Comparison of ENCODE assay signal across 3 cellular contexts in genomic region chr7:52369922-52370321, GRCh38.
TF ChIP-seq lines count a peak whose summit lies in the region.

No MANE protein-coding gene starts in this region.

TF ChIP-seq in HepG2, 621 proteins besides CTCF, POLR2A, EP300 and RAD21:
- TF ChIP-seq USF2 (IDR thresholded peaks at IDR 0.05; ENCODE audit: low read depth, low read length) (peak; percentile 65), USF2 (CRISPR knock-in tag; IDR thresholded peaks at IDR 0.05; ENCODE audit: borderline replicate concordance) (no peak), PRDM15 (CRISPR knock-in tag; IDR thresholded peaks at IDR 0.05) (no peak), RAD51 (IDR thresholded peaks at IDR 0.05; ENCODE audit: borderline replicate concordance) (peak; percentile 79)

TF ChIP-seq in GM12878, 131 proteins besides CTCF, POLR2A, EP300 and RAD21:
- no peak for TF ChIP-seq FOS (IDR thresholded peaks at IDR 0.05; ENCODE audit: borderline replicate concordance, extremely low read depth, insufficient read length)
- TF ChIP-seq GABPA (IDR thresholded peaks at IDR 0.05; ENCODE audit: low read depth), result no peak
- no peak for TF ChIP-seq SMARCA5 (IDR thresholded peaks at IDR 0.05)
- no peak for TF ChIP-seq FOXM1 (IDR thresholded peaks at IDR 0.05; ENCODE audit: low read depth, low read length)
- 0 out of 2 replicates have a peak, but pooled peaks have one; percentile 11 for TF ChIP-seq ZBTB11 (CRISPR knock-in tag; IDR thresholded peaks at IDR 0.05)
- TF ChIP-seq, protein P1, sequence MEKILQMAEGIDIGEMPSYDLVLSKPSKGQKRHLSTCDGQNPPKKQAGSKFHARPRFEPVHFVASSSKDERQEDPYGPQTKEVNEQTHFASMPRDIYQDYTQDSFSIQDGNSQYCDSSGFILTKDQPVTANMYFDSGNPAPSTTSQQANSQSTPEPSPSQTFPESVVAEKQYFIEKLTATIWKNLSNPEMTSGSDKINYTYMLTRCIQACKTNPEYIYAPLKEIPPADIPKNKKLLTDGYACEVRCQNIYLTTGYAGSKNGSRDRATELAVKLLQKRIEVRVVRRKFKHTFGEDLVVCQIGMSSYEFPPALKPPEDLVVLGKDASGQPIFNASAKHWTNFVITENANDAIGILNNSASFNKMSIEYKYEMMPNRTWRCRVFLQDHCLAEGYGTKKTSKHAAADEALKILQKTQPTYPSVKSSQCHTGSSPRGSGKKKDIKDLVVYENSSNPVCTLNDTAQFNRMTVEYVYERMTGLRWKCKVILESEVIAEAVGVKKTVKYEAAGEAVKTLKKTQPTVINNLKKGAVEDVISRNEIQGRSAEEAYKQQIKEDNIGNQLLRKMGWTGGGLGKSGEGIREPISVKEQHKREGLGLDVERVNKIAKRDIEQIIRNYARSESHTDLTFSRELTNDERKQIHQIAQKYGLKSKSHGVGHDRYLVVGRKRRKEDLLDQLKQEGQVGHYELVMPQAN (conservative IDR thresholded peaks at IDR 0.05), result no peak
- TF ChIP-seq, protein P2, sequence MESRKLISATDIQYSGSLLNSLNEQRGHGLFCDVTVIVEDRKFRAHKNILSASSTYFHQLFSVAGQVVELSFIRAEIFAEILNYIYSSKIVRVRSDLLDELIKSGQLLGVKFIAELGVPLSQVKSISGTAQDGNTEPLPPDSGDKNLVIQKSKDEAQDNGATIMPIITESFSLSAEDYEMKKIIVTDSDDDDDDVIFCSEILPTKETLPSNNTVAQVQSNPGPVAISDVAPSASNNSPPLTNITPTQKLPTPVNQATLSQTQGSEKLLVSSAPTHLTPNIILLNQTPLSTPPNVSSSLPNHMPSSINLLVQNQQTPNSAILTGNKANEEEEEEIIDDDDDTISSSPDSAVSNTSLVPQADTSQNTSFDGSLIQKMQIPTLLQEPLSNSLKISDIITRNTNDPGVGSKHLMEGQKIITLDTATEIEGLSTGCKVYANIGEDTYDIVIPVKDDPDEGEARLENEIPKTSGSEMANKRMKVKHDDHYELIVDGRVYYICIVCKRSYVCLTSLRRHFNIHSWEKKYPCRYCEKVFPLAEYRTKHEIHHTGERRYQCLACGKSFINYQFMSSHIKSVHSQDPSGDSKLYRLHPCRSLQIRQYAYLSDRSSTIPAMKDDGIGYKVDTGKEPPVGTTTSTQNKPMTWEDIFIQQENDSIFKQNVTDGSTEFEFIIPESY (IDR thresholded peaks at IDR 0.05), result no peak
- TF ChIP-seq RAD51 (IDR thresholded peaks at IDR 0.05), result peak; percentile 48; the same call in 1 of the 2 replicates

TF ChIP-seq in H1, 55 proteins besides CTCF, POLR2A, EP300 and RAD21:
- TF ChIP-seq TBP (IDR thresholded peaks at IDR 0.05; ENCODE audit: low read depth, low read length), result no peak
